In the genomic region with DNA sequence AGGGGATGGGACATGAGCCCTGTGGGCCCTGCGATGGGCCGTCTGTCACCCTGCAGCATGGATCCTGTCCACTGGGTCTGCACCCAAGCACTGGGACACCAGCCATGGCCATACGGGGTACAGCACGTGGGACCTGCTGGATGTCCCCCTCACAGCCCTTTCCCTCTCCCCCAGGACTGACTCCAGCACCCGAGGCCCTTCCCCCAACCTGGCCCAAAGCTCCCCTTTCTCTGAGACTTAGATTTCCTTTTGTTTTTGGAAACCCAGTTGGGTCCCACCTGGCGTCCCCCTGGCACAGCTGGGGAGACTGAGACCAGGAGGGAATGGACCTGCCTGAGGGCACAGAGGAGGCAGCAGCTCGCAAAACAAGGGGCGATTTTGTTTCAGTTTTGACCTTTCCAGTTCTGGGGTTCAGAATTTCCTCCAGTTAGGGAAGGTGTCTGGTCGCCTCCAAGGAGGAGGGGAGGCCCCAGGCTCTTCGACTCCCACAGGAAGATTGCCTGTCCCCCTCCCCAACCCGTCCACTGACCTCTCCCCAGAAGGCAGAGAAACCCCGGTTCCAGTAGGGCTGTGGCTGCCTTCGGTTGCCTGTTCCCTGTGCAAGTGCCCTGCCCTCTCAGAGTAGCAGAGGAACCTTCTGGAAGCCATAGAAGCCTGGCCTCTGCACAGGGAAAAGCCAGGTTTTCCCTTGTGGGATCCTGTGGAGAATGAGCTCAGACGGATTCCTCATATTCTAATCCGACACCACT, we compare ENCODE assay signal across 13 cellular contexts. TPM values are rescaled to one million over a fixed set of nuclear protein-coding genes. Genes with fewer than 3 reads are reported as not detected.
"Had no signal": no experiment of that assay in that cellular context is flagged by ENCODE, and none has a peak within 500 bp of the region (broad histone marks: within the 10 kb centered on the region; RNA-seq: fewer than 3 reads in every experiment).

No MANE protein-coding gene starts in this region.

RNA-seq across cellular contexts. Expression of gene AQP12B, which starts 1.5 kb away (rescaled TPM):
- total RNA-seq: activated CD4-positive, alpha-beta memory T cell treated with anti-CD3 and anti-CD28 coated beads for 36 hours; activated CD4-positive, alpha-beta T cell treated with anti-CD3 and anti-CD28 coated beads for 36 hours; activated T-cell treated with anti-CD3 and anti-CD28 coated beads, Interleukin-2, amount 50 U/mL, for 72 hours; esophagus mucosa; gastroesophageal sphincter; heart left ventricle; lower leg skin; mucosa of gallbladder; progenitor cell of endocrine pancreas; SJSA1; skeletal muscle tissue; temporal lobe had no signal
- polyA plus RNA-seq: heart left ventricle had no signal

RNA-seq across cellular contexts. Expression of gene AQP12A, which starts 7.5 kb away (rescaled TPM):
- total RNA-seq: activated CD4-positive, alpha-beta memory T cell treated with anti-CD3 and anti-CD28 coated beads for 36 hours; activated CD4-positive, alpha-beta T cell treated with anti-CD3 and anti-CD28 coated beads for 36 hours; activated T-cell treated with anti-CD3 and anti-CD28 coated beads, Interleukin-2, amount 50 U/mL, for 72 hours; esophagus mucosa; gastroesophageal sphincter; heart left ventricle; lower leg skin; mucosa of gallbladder; progenitor cell of endocrine pancreas; SJSA1; skeletal muscle tissue; stomach; temporal lobe had no signal
- polyA plus RNA-seq: heart left ventricle, stomach had no signal
